Comparison of ENCODE assay signal across 9 cellular contexts in the genomic region with DNA sequence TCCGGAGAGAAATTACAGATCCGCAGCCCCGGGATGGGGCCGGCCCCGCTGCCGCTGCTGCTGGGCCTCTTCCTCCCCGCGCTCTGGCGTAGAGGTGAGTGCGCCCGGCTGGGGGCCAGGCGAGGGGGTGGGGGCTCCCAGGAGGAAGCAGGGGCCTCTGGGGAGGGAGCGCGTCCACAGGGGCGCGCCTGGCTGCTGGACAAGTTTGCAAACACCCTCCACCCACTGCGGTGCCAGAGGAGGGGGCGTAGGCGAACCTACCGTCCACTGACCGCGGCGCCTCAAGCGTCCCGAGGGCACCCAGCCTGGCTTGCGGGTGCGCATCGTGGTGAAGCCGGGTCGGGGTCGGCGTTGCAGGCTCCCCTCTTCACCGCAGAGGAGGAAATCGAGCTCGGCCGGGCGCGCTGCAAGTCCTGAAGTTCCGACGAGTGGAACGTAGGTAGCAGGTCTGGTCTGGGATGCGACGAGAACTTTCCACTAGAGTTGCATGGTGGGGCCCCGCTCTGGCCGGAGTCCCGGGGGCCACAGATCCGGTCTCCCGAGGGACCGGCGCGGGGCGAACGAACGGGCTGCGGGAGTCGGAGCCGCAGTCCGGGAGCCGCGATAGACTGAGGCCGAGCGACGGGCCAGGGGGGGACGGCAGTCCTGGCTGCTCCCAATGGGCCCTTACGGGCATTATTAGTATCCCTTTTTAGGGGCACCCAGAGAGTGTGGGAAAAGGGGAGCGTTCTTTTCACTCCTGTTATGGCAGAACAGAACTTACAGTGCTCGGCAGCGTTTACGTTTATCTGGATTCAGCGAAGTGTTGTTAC. TPM values are rescaled to one million over a fixed set of nuclear protein-coding genes. Genes with fewer than 3 reads are reported as not detected.
A peak's percentile ranks its signal among the peaks of the same experiment; 100 is the strongest.
DNase-seq lines count a peak whose midpoint lies in the region; ATAC-seq, FAIRE-seq and TF ChIP-seq lines count a peak whose summit lies in the region.
"Had no signal": no experiment of that assay in that cellular context is flagged by ENCODE, and none has a peak within 500 bp of the region (broad histone marks: within the 10 kb centered on the region; RNA-seq: fewer than 3 reads in every experiment).

No MANE protein-coding gene starts in this region.

- H3K9me3 ChIP-seq in right cardiac atrium (ENCODE audit: control insufficient read depth, low read length), result no peaks in the 10 kb centered on the region

- in situ Hi-C loops in KBM-7 (cut with MboI; ENCODE audit: low pct_unique_long_range_greater_than_20kb, low sequenced_read_pairs), result loop anchor here (25.0 kb wide), 1 partner anchor 663 kb away; no protein-coding TSS in a partner anchor

- DNase-seq in GM12865 (ENCODE audit: low read depth) (no peak), KBM-7 (peak; percentile 53), right cardiac atrium (peak in 1 of 3 donors; percentile 74), skeletal muscle cell (ENCODE audit: low read depth) (no peak), SHP77 treated with DMSO at 0.1 percent for 48 hours (lab: John Stamatoyannopoulos, UW) (no peak), D721Med (ENCODE audit: insufficient read length, low spot score) (no peak)
- DNase-seq in activated naive CD4-positive, alpha-beta T cell treated with anti-CD3 and anti-CD28 coated beads, Interleukin-2, amount 50 U/mL, for 16 hours, result peak; percentile 30

- no peak for FAIRE-seq in D721Med (lab: Jason Lieb, UNC)

- H3K27ac ChIP-seq in right cardiac atrium (ENCODE audit: low read length), result peak overlapping the region; percentile 49

- no peak for TF ChIP-seq CTCF in GM12865 (IDR thresholded peaks at IDR 0.05; ENCODE audit: insufficient read depth, low read depth, low read length, missing control alignments)
- TF ChIP-seq CTCF in D721Med (IDR thresholded peaks at IDR 0.05; ENCODE audit: insufficient read depth, missing control alignments), result no peak

- H3K4me3 ChIP-seq in GM12865 (ENCODE audit: low read depth, low read length), result peak overlapping the region; percentile 67
- peak overlapping the region; percentile 76 for H3K4me3 ChIP-seq in right cardiac atrium (ENCODE audit: low read length)
- peak overlapping the region; percentile 65 for H3K4me3 ChIP-seq in skeletal muscle cell (ENCODE audit: low read depth, low read length)

- WGBS in right cardiac atrium, result under 1% methylated on average over 70 of the region's 70 CpGs

- no peaks in the 10 kb centered on the region for H3K4me1 ChIP-seq in right cardiac atrium (ENCODE audit: control insufficient read depth, insufficient read depth, low read length)

- ATAC-seq in right cardiac atrium (peak; percentile 32), HG03565 (IDR thresholded peaks at IDR 0.05; ENCODE audit: unreplicated experiment) (no peak)

- no peaks in the 10 kb centered on the region for H3K27me3 ChIP-seq in right cardiac atrium (ENCODE audit: control insufficient read depth, insufficient read depth)

- intact Hi-C loops in right cardiac atrium (cut with DNase I), result loop anchor here in 2 of 4 donors (5.0 kb wide), 2 partner anchors 133 to 148 kb away; no protein-coding TSS in a partner anchor

RNA-seq across cellular contexts. Expression of a gene that starts 0.5 kb away (rescaled TPM):
- total RNA-seq in right cardiac atrium, result 10 to 100 TPM in 2 of 4 donors, 1 to 10 TPM in 2; 7.3 to 11.4 (median 10.0) TPM
- 3.8 TPM for polyA plus RNA-seq in right cardiac atrium
- total RNA-seq: RPMI7951 had no signal

RNA-seq across cellular contexts. Expression of a gene that starts 14.9 kb away (rescaled TPM):
- 10 to 100 TPM; 17.1 to 20.7 (median 19.5) TPM for total RNA-seq in right cardiac atrium
- 5.2 TPM for polyA plus RNA-seq in right cardiac atrium

Comparison
In these comparisons a context has a peak if more than half of its experiments do, and no peak if none do; other contexts are left out.
1. DNase-seq: peak in KBM-7 (single experiment) and activated naive CD4-positive, alpha-beta T cell treated with anti-CD3 and anti-CD28 coated beads, Interleukin-2, amount 50 U/mL, for 16 hours (single experiment); none in GM12865 (single experiment), skeletal muscle cell (single experiment), SHP77 treated with DMSO at 0.1 percent for 48 hours (single experiment) and D721Med (single experiment).
2. Peak in every context shown above with its lines, with median percentiles within 50 percentile points of each other: H3K4me3 ChIP-seq.